ENCODE assay signal across 1 cellular context in genomic region chr17:50635720-50636144, GRCh38.
TF ChIP-seq lines count a peak whose summit lies in the region.

No MANE protein-coding gene starts in this region.

TF ChIP-seq in GM23338, 12 proteins besides CTCF, POLR2A, EP300 and RAD21 (continued from another document):
- TF ChIP-seq ZNF462 (CRISPR knock-in tag; IDR thresholded peaks at IDR 0.05) = no peak
- TF ChIP-seq STAT1 (IDR thresholded peaks at IDR 0.05; ENCODE audit: unreplicated experiment) = no peak
- TF ChIP-seq EZH2 (IDR thresholded peaks at IDR 0.05; ENCODE audit: low read depth, unreplicated experiment) = no peak
